In the genomic region with DNA sequence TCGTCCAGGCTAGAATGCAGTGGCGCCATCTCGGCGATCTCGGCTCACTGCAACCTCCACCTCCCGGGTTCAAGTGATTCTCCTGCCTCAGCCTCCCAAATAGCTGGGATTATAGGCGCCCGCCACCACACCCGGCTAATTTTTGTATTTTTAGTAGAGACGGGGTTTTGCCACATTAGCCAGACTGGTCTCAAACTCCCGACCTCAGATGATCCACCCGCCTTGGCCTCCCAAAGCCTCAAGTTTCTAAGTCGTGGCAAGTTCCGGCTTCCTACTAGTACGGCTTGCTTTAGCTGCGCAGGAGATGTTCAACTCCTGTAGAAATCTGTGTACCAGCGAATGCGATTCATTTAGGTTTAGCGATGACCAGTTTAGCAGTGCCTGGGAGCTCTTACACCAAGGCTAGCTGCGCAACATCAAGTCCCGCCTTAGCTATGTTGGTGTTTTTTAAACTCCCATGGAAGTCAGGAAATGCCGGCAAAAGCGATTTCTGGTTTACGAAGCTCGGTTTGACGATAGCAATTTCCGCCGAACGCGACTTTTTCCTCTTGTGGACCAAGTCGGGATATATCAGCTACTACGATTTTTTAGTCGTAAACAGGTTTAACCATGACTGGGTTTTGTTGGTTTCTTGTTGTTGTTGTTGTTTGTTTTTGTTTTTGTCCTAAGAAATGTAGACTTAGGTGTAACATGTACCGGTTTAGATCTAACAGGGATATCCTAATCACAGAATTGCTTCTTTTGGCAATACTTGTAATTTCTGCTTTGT, we compare ENCODE assay signal across 8 cellular contexts. TPM values are rescaled to one million over a fixed set of nuclear protein-coding genes. Genes with fewer than 3 reads are reported as not detected.
DNase-seq lines count a peak whose midpoint lies in the region; ATAC-seq and TF ChIP-seq lines count a peak whose summit lies in the region.

No MANE protein-coding gene starts in this region.

- H3K27ac ChIP-seq in DND-41 (ENCODE audit: low read length), result peak overlapping the region; percentile 98
- peak overlapping the region; percentile 67 for H3K27ac ChIP-seq in duodenal mucosa (ENCODE audit: low read depth, low read length)
- H3K27ac ChIP-seq in upper lobe of right lung, result peak overlapping the region; percentile 98

- peak overlapping the region; percentile 70 to 83 for H3K4me3 ChIP-seq in DND-41 (ENCODE audit: low read depth in 1 of 2, low read length in 2 of 2)
- peak overlapping the region; percentile 55 to 57 for H3K4me3 ChIP-seq in duodenal mucosa (ENCODE audit: low read depth in 1 of 2, low read length in 2 of 2)
- H3K4me3 ChIP-seq in upper lobe of right lung, result peak overlapping the region; percentile 56

- H3K4me2 ChIP-seq in DND-41 (ENCODE audit: insufficient read depth, low read length), result peak overlapping the region; percentile 73

- CTCF ChIA-PET in activated B cell treated with CpG ODN at 0.5 μM for 24 hours (lab: Charles Lee), result interaction anchor here (0.8 to 6.5 kb wide), 10 partner anchors 14 to 127 kb away, joined by 3 to 86 read pairs (median 19); a partner anchor contains a TSS

- H3K79me2 ChIP-seq in DND-41 (ENCODE audit: insufficient read depth, low read length), result peaks cover 85% of the 10 kb centered on the region

- peak overlapping the region; percentile 14; the same call in 1 of the 2 replicates for H2AFZ ChIP-seq in DND-41 (ENCODE audit: low read depth, low read length)

- ATAC-seq in DND-41 (ENCODE audit: insufficient read depth, low read depth), result peak; percentile 27
- ATAC-seq in HG03095 (IDR thresholded peaks at IDR 0.05; ENCODE audit: unreplicated experiment), result peak; percentile 4
- ATAC-seq in activated B cell treated with CpG ODN at 0.5 μM for 24 hours (ENCODE audit: low read depth), result peak; percentile 8
- peak; percentile 22 for ATAC-seq in upper lobe of right lung
- ATAC-seq in HG03378 (IDR thresholded peaks at IDR 0.05; ENCODE audit: unreplicated experiment), result no peak

- DNase-seq in DND-41 (peak; percentile 71), activated B cell treated with CpG ODN at 0.5 μM for 24 hours (peak; percentile 48), myocyte (ENCODE audit: low read depth) (peak; percentile 61), upper lobe of right lung (no peak), ureter (ENCODE audit: low spot score) (no peak)

- no peaks in the 10 kb centered on the region for H3K9me3 Mint-ChIP-seq in activated B cell treated with CpG ODN at 0.5 μM for 24 hours

- H3K27me3 Mint-ChIP-seq in activated B cell treated with CpG ODN at 0.5 μM for 24 hours, result no peaks in the 10 kb centered on the region

- no peaks in the 10 kb centered on the region for H3K27me3 ChIP-seq in DND-41 (ENCODE audit: insufficient read depth, low read length, poor library complexity)
- H3K27me3 ChIP-seq in duodenal mucosa (ENCODE audit: control insufficient read depth in 1 of 2, insufficient read depth in 2 of 2, low read length in 2 of 2), result peaks cover 26 to 34% of the 10 kb centered on the region in 2 donors
- peaks cover 80% of the 10 kb centered on the region for H3K27me3 ChIP-seq in upper lobe of right lung

- H3K4me1 Mint-ChIP-seq in activated B cell treated with CpG ODN at 0.5 μM for 24 hours, result peaks cover 42% of the 10 kb centered on the region

- intact Hi-C loops in activated B cell treated with CpG ODN at 0.5 μM for 24 hours (cut with micrococcal nuclease), result loop anchor here (1.0 to 5.0 kb wide), 5 partner anchors 72 to 609 kb away; a partner anchor contains a TSS
- intact Hi-C loops in upper lobe of right lung (cut with DNase I), result no loop called here

- peaks cover 42% of the 10 kb centered on the region for H3K4me1 ChIP-seq in DND-41 (ENCODE audit: insufficient read depth, low read length)
- peaks cover 4 to 7% of the 10 kb centered on the region in 2 donors for H3K4me1 ChIP-seq in duodenal mucosa (ENCODE audit: control insufficient read depth in 1 of 2, insufficient read depth in 2 of 2, low read length in 2 of 2)
- H3K4me1 ChIP-seq in upper lobe of right lung, result peaks cover 7% of the 10 kb centered on the region

- TF ChIP-seq CTCF in DND-41 (IDR thresholded peaks at IDR 0.05; ENCODE audit: borderline replicate concordance, extremely low read depth, low read length, poor library complexity, severe bottlenecking) (no peak), activated B cell treated with CpG ODN at 0.5 μM for 24 hours (IDR thresholded peaks at IDR 0.05) (no peak), upper lobe of right lung (IDR thresholded peaks at IDR 0.05) (no peak)

- H3K27ac Mint-ChIP-seq in activated B cell treated with CpG ODN at 0.5 μM for 24 hours, result peak overlapping the region; percentile 100

- H3K4me3 Mint-ChIP-seq in activated B cell treated with CpG ODN at 0.5 μM for 24 hours, result peak overlapping the region; percentile 99

- peaks cover 36% of the 10 kb centered on the region for H3K36me3 Mint-ChIP-seq in activated B cell treated with CpG ODN at 0.5 μM for 24 hours (ENCODE audit: low read depth)

- POLR2A ChIA-PET in activated B cell treated with CpG ODN at 0.5 μM for 24 hours (lab: Charles Lee), result interaction anchor here (0.7 to 10.8 kb wide), 21 partner anchors 9 to 1069 kb away, joined by 3 to 400 read pairs (median 7); a partner anchor contains a TSS

- H3K9ac ChIP-seq in DND-41 (ENCODE audit: low read depth, low read length) (peak overlapping the region; percentile 89), duodenal mucosa (ENCODE audit: low read depth in 1 of 2, low read length in 2 of 2) (peak overlapping the region; percentile 9 to 62)

- no peaks in the 10 kb centered on the region for H4K20me1 ChIP-seq in DND-41 (ENCODE audit: insufficient read depth, low read length)

- H3K9me3 ChIP-seq in DND-41 (ENCODE audit: insufficient read depth, low read length, severe bottlenecking), result peaks cover 4% of the 10 kb centered on the region
- H3K9me3 ChIP-seq in duodenal mucosa (ENCODE audit: control insufficient read depth in 1 of 2, low read length in 2 of 2), result no peaks in the 10 kb centered on the region
- H3K9me3 ChIP-seq in upper lobe of right lung, result no peaks in the 10 kb centered on the region

- H3K36me3 ChIP-seq in DND-41 (ENCODE audit: insufficient read depth, low read length) (peaks cover 7% of the 10 kb centered on the region; the same call in 1 of the 2 replicates), duodenal mucosa (ENCODE audit: control insufficient read depth in 1 of 2, insufficient read depth in 2 of 2, low read length in 2 of 2) (no peaks in the 10 kb centered on the region), upper lobe of right lung (no peaks in the 10 kb centered on the region)

RNA-seq across cellular contexts. Expression of a gene that starts 46.4 kb away (rescaled TPM):
- total RNA-seq in activated B cell treated with CpG ODN at 0.5 μM for 24 hours (6.7 and 7.9 TPM in 2 replicates), myocyte (0.86 and 0.88 TPM in 2 replicates), upper lobe of right lung (4.8 TPM), ureter (4.4 TPM)
- 1.0 TPM for polyA plus RNA-seq in myocyte (2012)

Comparison
In these comparisons a context has a peak if more than half of its experiments do, and no peak if none do; other contexts are left out.
1. DNase-seq: peak in DND-41 (single experiment), activated B cell treated with CpG ODN at 0.5 μM for 24 hours (single experiment) and myocyte (single experiment); none in upper lobe of right lung (single experiment) and ureter (single experiment).
2. Peak in every context shown above with its lines, with median percentiles within 50 percentile points of each other: H3K27ac ChIP-seq and H3K4me3 ChIP-seq.